In genomic region chr1:60423181-60423780, GRCh38 we compare ENCODE assay signal across 12 cellular contexts.
"Had no signal": no experiment of that assay in that cellular context is flagged by ENCODE, and none has a peak within 500 bp of the region (broad histone marks: within the 10 kb centered on the region; RNA-seq: fewer than 3 reads in every experiment).

No MANE protein-coding gene starts in this region.

- H3K27ac Mint-ChIP-seq: activated naive CD4-positive, alpha-beta T cell treated with anti-CD3 and anti-CD28 coated beads, Interleukin-2, amount 50 U/mL, for 24 hours; natural killer cell; stimulated activated naive CD8-positive, alpha-beta T cell treated with anti-CD3 and anti-CD28 coated beads, Interleukin-15, Interleukin-2, amounts not matched to agents 100 ng/mL and 50 ng/mL, for 24 hours; T-helper 17 cell had no signal

- ATAC-seq: left lobe of liver, natural killer cell, psoas muscle, T-helper 17 cell had no signal

- H3K4me1 ChIP-seq: psoas muscle had no signal

- H3K27me3 Mint-ChIP-seq: activated naive CD4-positive, alpha-beta T cell treated with anti-CD3 and anti-CD28 coated beads, Interleukin-2, amount 50 U/mL, for 24 hours; stimulated activated naive CD8-positive, alpha-beta T cell treated with anti-CD3 and anti-CD28 coated beads, Interleukin-15, Interleukin-2, amounts not matched to agents 100 ng/mL and 50 ng/mL, for 24 hours; T-helper 17 cell had no signal

- H3K27ac ChIP-seq: psoas muscle had no signal

- H3K4me1 Mint-ChIP-seq: activated naive CD4-positive, alpha-beta T cell treated with anti-CD3 and anti-CD28 coated beads, Interleukin-2, amount 50 U/mL, for 24 hours; natural killer cell; T-helper 17 cell had no signal

- H3K36me3 Mint-ChIP-seq: activated naive CD4-positive, alpha-beta T cell treated with anti-CD3 and anti-CD28 coated beads, Interleukin-2, amount 50 U/mL, for 24 hours; natural killer cell had no signal

- H3K4me3 ChIP-seq: psoas muscle had no signal

- DNase-seq: activated effector memory CD4-positive, alpha-beta T cell treated with Interleukin-2 at 50 U/mL for 16 hours; amygdala; caudate nucleus; cortex of kidney; effector memory CD4-positive, alpha-beta T cell; natural killer cell; psoas muscle; stimulated activated CD4-positive, alpha-beta T cell treated with anti-CD3 and anti-CD28 coated beads, Interleukin-4, amount 100 ng/mL, for 24 hours; T-helper 17 cell had no signal

- H3K4me3 Mint-ChIP-seq: activated naive CD4-positive, alpha-beta T cell treated with anti-CD3 and anti-CD28 coated beads, Interleukin-2, amount 50 U/mL, for 24 hours; natural killer cell; stimulated activated naive CD8-positive, alpha-beta T cell treated with anti-CD3 and anti-CD28 coated beads, Interleukin-15, Interleukin-2, amounts not matched to agents 100 ng/mL and 50 ng/mL, for 24 hours; T-helper 17 cell had no signal
